In the genomic region with DNA sequence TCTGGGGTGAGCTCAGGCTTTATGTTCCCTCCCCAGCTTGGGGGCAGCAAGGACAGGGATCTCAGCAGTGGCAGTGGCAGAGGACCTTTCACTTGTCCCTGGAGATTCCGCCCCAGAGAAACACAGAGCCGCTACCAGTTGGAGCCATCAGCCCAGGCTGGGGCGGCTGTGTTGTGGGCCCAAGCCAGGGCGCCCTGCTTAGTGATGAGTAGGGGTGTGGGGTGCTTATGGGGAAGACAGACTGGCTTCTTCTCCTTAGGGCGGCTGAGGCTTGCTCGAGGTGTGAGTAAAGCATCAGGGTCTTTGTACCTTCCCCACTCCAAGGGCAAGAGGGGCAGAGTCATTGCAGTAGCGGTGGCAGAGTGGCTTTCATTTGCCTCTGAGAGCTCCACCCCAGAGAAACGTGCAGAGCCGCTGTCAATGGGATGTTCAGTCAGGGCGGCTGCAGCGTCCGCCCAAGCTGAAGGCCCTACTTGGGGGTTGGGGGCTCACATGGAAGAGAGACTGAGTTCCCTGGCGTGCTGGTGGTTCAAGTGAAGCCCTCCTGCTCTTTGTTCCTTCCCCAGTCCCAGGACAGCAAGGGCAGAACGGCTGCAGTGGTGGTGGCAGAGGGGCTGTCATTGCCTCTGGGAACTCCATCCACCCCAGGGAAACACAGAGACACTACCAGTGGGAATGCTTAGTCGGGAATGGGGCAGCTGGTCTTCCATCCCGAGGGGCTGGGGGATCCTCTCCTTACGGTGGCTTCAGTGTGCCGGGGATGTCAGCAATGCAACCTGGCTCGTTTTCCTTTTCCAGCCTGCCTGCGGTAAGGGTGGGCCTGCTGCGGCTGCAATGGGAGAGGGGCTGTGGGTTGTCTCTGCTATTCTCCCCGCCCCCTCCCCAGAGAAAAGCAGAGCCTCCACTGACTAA, we compare ENCODE assay signal across 20 cellular contexts.
"Had no signal": no experiment of that assay in that cellular context is flagged by ENCODE, and none has a peak within 500 bp of the region (broad histone marks: within the 10 kb centered on the region; RNA-seq: fewer than 3 reads in every experiment).

No MANE protein-coding gene starts in this region.

- H3K27ac ChIP-seq: coronary artery, suprapubic skin, transverse colon, WERI-Rb-1 had no signal

- H3K36me3 Mint-ChIP-seq: activated naive CD8-positive, alpha-beta T cell treated with anti-CD3 and anti-CD28 coated beads, Interleukin-2, amount 10 ng/mL, durations not matched to agents 7 days and 5 days; brain had no signal

- H3K27ac Mint-ChIP-seq: activated CD4-positive, alpha-beta T cell treated with anti-CD3 and anti-CD28 coated beads for 36 hours; activated naive CD8-positive, alpha-beta T cell treated with anti-CD3 and anti-CD28 coated beads, Interleukin-2, amount 10 ng/mL, durations not matched to agents 7 days and 5 days; brain; nephron; stimulated activated naive CD8-positive, alpha-beta T cell treated with anti-CD3 and anti-CD28 coated beads, Interleukin-15, Interleukin-2, amounts not matched to agents 100 ng/mL and 50 ng/mL, for 24 hours; T-helper 17 cell had no signal

- ATAC-seq: activated CD4-positive, alpha-beta T cell treated with anti-CD3 and anti-CD28 coated beads for 36 hours; left lobe of liver; T-helper 17 cell had no signal

- H3K36me3 ChIP-seq: suprapubic skin, transverse colon, WERI-Rb-1 had no signal

- H3K4me3 ChIP-seq: coronary artery, lung, suprapubic skin, transverse colon had no signal

- H3K4me1 Mint-ChIP-seq: activated CD4-positive, alpha-beta T cell treated with anti-CD3 and anti-CD28 coated beads for 36 hours; brain; central memory CD8-positive, alpha-beta T cell; T-helper 17 cell had no signal

- H3K27me3 ChIP-seq: suprapubic skin, transverse colon had no signal

- H3K9me3 ChIP-seq: suprapubic skin, transverse colon had no signal

- DNase-seq: activated CD4-positive, alpha-beta T cell treated with anti-CD3 and anti-CD28 coated beads for 36 hours; activated CD4-positive, alpha-beta T cell treated with anti-CD3 and anti-CD28 coated beads, Interleukin-2, amount 50 U/mL, for 48 hours; activated naive CD8-positive, alpha-beta T cell treated with anti-CD3 and anti-CD28 coated beads, Interleukin-2, amount 10 ng/mL, durations not matched to agents 7 days and 5 days; activated T-cell treated with anti-CD3 and anti-CD28 coated beads for 4 hours; amygdala; erythroblast; nucleus accumbens; stimulated activated CD4-positive, alpha-beta T cell treated with anti-CD3 and anti-CD28 coated beads, Interleukin-12 subunit alpha, Interleukin-12 subunit beta, amount 100 ng/mL, for 4 hours; stimulated activated CD4-positive, alpha-beta T cell treated with anti-CD3 and anti-CD28 coated beads, Interleukin-1b, Interleukin-23, amount 100 ng/mL, for 48 hours; T-helper 17 cell; transverse colon; WERI-Rb-1 had no signal

- H3K27me3 Mint-ChIP-seq: activated CD4-positive, alpha-beta T cell treated with anti-CD3 and anti-CD28 coated beads for 36 hours; activated naive CD8-positive, alpha-beta T cell treated with anti-CD3 and anti-CD28 coated beads, Interleukin-2, amount 10 ng/mL, durations not matched to agents 7 days and 5 days; brain; central memory CD8-positive, alpha-beta T cell; stimulated activated naive CD8-positive, alpha-beta T cell treated with anti-CD3 and anti-CD28 coated beads, Interleukin-15, Interleukin-2, amounts not matched to agents 100 ng/mL and 50 ng/mL, for 24 hours; T-helper 17 cell had no signal

- H3K4me3 Mint-ChIP-seq: activated CD4-positive, alpha-beta T cell treated with anti-CD3 and anti-CD28 coated beads for 36 hours; activated naive CD8-positive, alpha-beta T cell treated with anti-CD3 and anti-CD28 coated beads, Interleukin-2, amount 10 ng/mL, durations not matched to agents 7 days and 5 days; brain; central memory CD8-positive, alpha-beta T cell; nephron; stimulated activated naive CD8-positive, alpha-beta T cell treated with anti-CD3 and anti-CD28 coated beads, Interleukin-15, Interleukin-2, amounts not matched to agents 100 ng/mL and 50 ng/mL, for 24 hours; T-helper 17 cell had no signal

- H3K9me3 Mint-ChIP-seq: activated naive CD8-positive, alpha-beta T cell treated with anti-CD3 and anti-CD28 coated beads, Interleukin-2, amount 10 ng/mL, durations not matched to agents 7 days and 5 days; nephron had no signal

- H3K4me1 ChIP-seq: suprapubic skin, transverse colon had no signal
